Comparison of ENCODE assay signal across 30 cellular contexts in the genomic region with DNA sequence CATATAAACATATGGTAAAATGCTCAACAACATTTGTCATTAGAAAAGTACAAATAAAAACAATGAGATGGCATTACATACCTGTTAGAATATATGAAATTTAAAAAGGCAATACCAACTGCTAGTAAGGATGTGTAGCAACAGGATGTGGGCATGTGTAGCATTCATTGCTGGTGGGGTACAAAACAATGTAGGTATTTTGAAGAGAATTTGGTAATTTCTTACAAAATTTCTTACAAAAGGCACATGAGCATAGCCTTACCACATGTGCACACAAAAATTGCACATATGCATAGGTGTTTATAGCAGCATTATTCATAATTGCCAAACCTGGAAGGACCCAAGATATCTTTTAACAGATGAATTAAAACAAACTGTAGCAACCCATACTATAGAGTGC.
"Had no signal": no experiment of that assay in that cellular context is flagged by ENCODE, and none has a peak within 500 bp of the region (broad histone marks: within the 10 kb centered on the region; RNA-seq: fewer than 3 reads in every experiment).

No MANE protein-coding gene starts in this region.

- H3K27ac ChIP-seq: adrenal gland, body of pancreas, esophagus muscularis mucosa, gastroesophageal sphincter, heart right ventricle, hepatocyte had no signal

- H3K4me1 ChIP-seq: body of pancreas, heart right ventricle had no signal

- H3K4me3 ChIP-seq: adrenal gland, body of pancreas, esophagus muscularis mucosa, gastroesophageal sphincter, heart right ventricle, hepatocyte had no signal

- H3K9me3 ChIP-seq: body of pancreas, esophagus muscularis mucosa, gastroesophageal sphincter had no signal

- DNase-seq: activated CD4-positive, alpha-beta memory T cell treated with anti-CD3 and anti-CD28 coated beads for 36 hours; activated CD4-positive, alpha-beta T cell treated with anti-CD3 and anti-CD28 coated beads for 36 hours; activated CD4-positive, alpha-beta T cell treated with anti-CD3 and anti-CD28 coated beads, Interleukin-2, amount 10 ng/mL, durations not matched to agents 24 days and 14 days; activated CD4-positive, CD25-positive, alpha-beta regulatory T cell; activated CD4-positive, CD25-positive, alpha-beta regulatory T cell treated with anti-CD3 and anti-CD28 coated beads, Interleukin-2, amount 50 U/mL, for 72 hours; activated CD8-positive, alpha-beta memory T cell treated with anti-CD3 and anti-CD28 coated beads, Interleukin-2, amount 10 ng/mL, durations not matched to agents 7 days and 5 days; activated CD8-positive, alpha-beta memory T cell treated with anti-CD3 and anti-CD28 coated beads, Interleukin-2, amount 50 U/mL, for 4 hours; activated CD8-positive, alpha-beta T cell treated with anti-CD3 and anti-CD28 coated beads, Interleukin-2, amount 10 ng/mL, durations not matched to agents 7 days and 5 days; activated effector memory CD4-positive, alpha-beta T cell treated with anti-CD3 and anti-CD28 coated beads, Interleukin-2, amount 50 U/mL, for 16 hours; activated naive CD4-positive, alpha-beta T cell treated with anti-CD3 and anti-CD28 coated beads for 36 hours; activated naive CD8-positive, alpha-beta T cell treated with anti-CD3 and anti-CD28 coated beads for 36 hours; activated naive CD8-positive, alpha-beta T cell treated with anti-CD3 and anti-CD28 coated beads, Interleukin-2, amount 50 U/mL, for 24 hours; activated T-cell treated with anti-CD3 and anti-CD28 coated beads, Interleukin-2, amount 50 U/mL, for 1 hour; activated T-cell treated with anti-CD3 and anti-CD28 coated beads, Interleukin-2, amount 50 U/mL, for 48 hours; adrenal gland; amygdala; aorta; body of pancreas; caudate nucleus; cortex of kidney; dermis blood vessel endothelial cell; effector CD4-positive, alpha-beta T cell; effector memory CD8-positive, alpha-beta T cell; erythroblast; foreskin melanocyte; heart right ventricle had no signal

- H3K36me3 ChIP-seq: adrenal gland, esophagus muscularis mucosa, gastroesophageal sphincter, heart right ventricle had no signal

- ATAC-seq: activated CD4-positive, alpha-beta T cell treated with anti-CD3 and anti-CD28 coated beads for 36 hours; activated CD8-positive, alpha-beta memory T cell treated with anti-CD3 and anti-CD28 coated beads, Interleukin-2, amount 10 ng/mL, durations not matched to agents 7 days and 5 days; activated CD8-positive, alpha-beta T cell treated with anti-CD3 and anti-CD28 coated beads, Interleukin-2, amount 10 ng/mL, durations not matched to agents 7 days and 5 days; activated naive CD8-positive, alpha-beta T cell treated with anti-CD3 and anti-CD28 coated beads, Interleukin-2, amount 50 U/mL, for 24 hours; body of pancreas; effector memory CD8-positive, alpha-beta T cell; gastroesophageal sphincter; heart right ventricle had no signal

- FAIRE-seq: colon had no signal

- H3K27me3 ChIP-seq: adrenal gland, body of pancreas, esophagus muscularis mucosa, gastroesophageal sphincter, heart right ventricle, hepatocyte had no signal
